ENCODE assay signal across 8 cellular contexts in genomic region chr5:59039003-59039295, GRCh38.
DNase-seq lines count a peak whose midpoint lies in the region; ATAC-seq lines count a peak whose summit lies in the region.

No MANE protein-coding gene starts in this region.

- H3K27ac ChIP-seq in stomach smooth muscle (ENCODE audit: low read length) = peak overlapping the region; percentile 72

- ATAC-seq in HG03025 (IDR thresholded peaks at IDR 0.05; ENCODE audit: low FRiP score, unreplicated experiment) = peak; percentile 30

- H3K9me3 ChIP-seq in adipocyte (ENCODE audit: control insufficient read depth, low read length) = no peaks in the 10 kb centered on the region
- no peaks in the 10 kb centered on the region for H3K9me3 ChIP-seq in stomach smooth muscle (ENCODE audit: control insufficient read depth in 2 of 2, low read length in 2 of 2)

- DNase-seq in adipocyte (ENCODE audit: low read depth) (no peak), iPS-NIHi7 (ENCODE audit: extremely low spot score) (peak; percentile 29), DMS153 treated with DMSO at 0.1 percent for 48 hours (lab: John Stamatoyannopoulos, UW; ENCODE audit: unreplicated experiment) (no peak), amniotic stem cell (lab: John Stamatoyannopoulos, UW) (no peak), NCI-H345 (lab: John Stamatoyannopoulos, UW) (no peak)

- H3K4me1 ChIP-seq in adipocyte (ENCODE audit: control insufficient read depth, insufficient read depth, low read length) = peaks cover 56% of the 10 kb centered on the region
- peaks cover 24% of the 10 kb centered on the region for H3K4me1 ChIP-seq in stomach smooth muscle (ENCODE audit: control insufficient read depth, insufficient read depth, low read length)

- H3K9ac ChIP-seq in adipocyte (ENCODE audit: low read length) (peak overlapping the region; percentile 89), stomach smooth muscle (ENCODE audit: low read length in 2 of 2) (peak overlapping the region; percentile 66 to 78)

- H3K27me3 ChIP-seq in adipocyte (replicated peaks; ENCODE audit: control insufficient read depth, insufficient read depth, low read length) (no peaks in the 10 kb centered on the region), stomach smooth muscle (ENCODE audit: control insufficient read depth in 1 of 2, insufficient read depth in 2 of 2, low read length in 2 of 2) (no peaks in the 10 kb centered on the region)

- H3K36me3 ChIP-seq in adipocyte (ENCODE audit: control insufficient read depth, insufficient read depth, low read length, severe bottlenecking) = no peaks in the 10 kb centered on the region
- H3K36me3 ChIP-seq in stomach smooth muscle (ENCODE audit: control insufficient read depth in 2 of 2, insufficient read depth in 2 of 2, low read length in 2 of 2) = no peaks in the 10 kb centered on the region

- H3K4me3 ChIP-seq in GM08714 (ENCODE audit: low read length) = peak overlapping the region; percentile 69
- H3K4me3 ChIP-seq in adipocyte (ENCODE audit: low read length) = peak overlapping the region; percentile 92
- peak overlapping the region; percentile 76 to 79 for H3K4me3 ChIP-seq in stomach smooth muscle (ENCODE audit: low read length in 2 of 2)
